In genomic region chr10:69225681-69226080, GRCh38 we compare ENCODE assay signal across 21 cellular contexts. TPM values are rescaled to one million over a fixed set of nuclear protein-coding genes. Genes with fewer than 3 reads are reported as not detected.
A peak's percentile ranks its signal among the peaks of the same experiment; 100 is the strongest.
DNase-seq lines count a peak whose midpoint lies in the region; ATAC-seq and TF ChIP-seq lines count a peak whose summit lies in the region.
"Had no signal": no experiment of that assay in that cellular context is flagged by ENCODE, and none has a peak within 500 bp of the region (broad histone marks: within the 10 kb centered on the region; RNA-seq: fewer than 3 reads in every experiment).

No MANE protein-coding gene starts in this region.

- TF ChIP-seq POLR2A in body of pancreas (IDR thresholded peaks at IDR 0.05): no peak

- H3K9ac ChIP-seq in PC-3 (ENCODE audit: low read length) (no peak overlapping the region), colonic mucosa (ENCODE audit: low read depth in 2 of 2, low read length in 2 of 2) (peak overlapping the region in 1 of 2 donors; percentile 31)

- no peaks in the 10 kb centered on the region for H3F3A ChIP-seq in PC-3 (ENCODE audit: low read length, unreplicated experiment)

- H3K4me3 Mint-ChIP-seq in T-helper 2 cell treated with Interferon-gamma antibody and Interleukin-4, amounts not matched to agents 5 μg/mL and 100 μg/mL, for 36 hours: no peak overlapping the region
- H3K4me3 Mint-ChIP-seq: activated naive CD4-positive, alpha-beta T cell treated with anti-CD3 and anti-CD28 coated beads for 36 hours; activated T-cell treated with anti-CD3 and anti-CD28 coated beads, Interleukin-2, amount 50 U/mL, for 4 hours; T-cell had no signal

- no peaks in the 10 kb centered on the region for H3K36me3 Mint-ChIP-seq in T-helper 2 cell treated with Interferon-gamma antibody and Interleukin-4, amounts not matched to agents 5 μg/mL and 100 μg/mL, for 36 hours (ENCODE audit: low read depth)
- H3K36me3 Mint-ChIP-seq: T-cell had no signal

- H3K4me1 Mint-ChIP-seq in T-helper 2 cell treated with Interferon-gamma antibody and Interleukin-4, amounts not matched to agents 5 μg/mL and 100 μg/mL, for 36 hours (ENCODE audit: low read depth): peaks cover 71% of the 10 kb centered on the region

- H3K27ac Mint-ChIP-seq in T-helper 2 cell treated with Interferon-gamma antibody and Interleukin-4, amounts not matched to agents 5 μg/mL and 100 μg/mL, for 36 hours: peak overlapping the region; percentile 3

- H4K20me1 ChIP-seq in PC-3 (ENCODE audit: low read length): no peaks in the 10 kb centered on the region

- no peaks in the 10 kb centered on the region for H3K79me2 ChIP-seq in PC-3 (ENCODE audit: low read length)

- no peak for ATAC-seq in PC-3
- ATAC-seq in body of pancreas: no peak
- no peak for ATAC-seq in HG03342 (IDR thresholded peaks at IDR 0.05; ENCODE audit: unreplicated experiment)
- ATAC-seq: activated T-cell treated with anti-CD3 and anti-CD28 coated beads, Interleukin-2, amount 50 U/mL, for 4 hours; T-cell had no signal

- H3K27me3 ChIP-seq in PC-3 (ENCODE audit: low read length): no peaks in the 10 kb centered on the region
- no peaks in the 10 kb centered on the region for H3K27me3 ChIP-seq in colonic mucosa
- no peaks in the 10 kb centered on the region for H3K27me3 ChIP-seq in body of pancreas
- H3K27me3 ChIP-seq: upper lobe of left lung had no signal

- H3K27ac ChIP-seq in PC-3 (ENCODE audit: low read length): no peak overlapping the region
- H3K27ac ChIP-seq in colonic mucosa: peak overlapping the region; percentile 86
- H3K27ac ChIP-seq in body of pancreas: no peak overlapping the region

- no peak overlapping the region for H3K4me3 ChIP-seq in PC-3 (ENCODE audit: low read length)
- no peak overlapping the region for H3K4me3 ChIP-seq in colonic mucosa
- H3K4me3 ChIP-seq in body of pancreas: no peak overlapping the region
- H3K4me3 ChIP-seq: upper lobe of left lung had no signal

- no peaks in the 10 kb centered on the region for H3K9me2 ChIP-seq in PC-3 (replicated peaks; ENCODE audit: low read length)

- H3K27me3 Mint-ChIP-seq in T-helper 2 cell treated with Interferon-gamma antibody and Interleukin-4, amounts not matched to agents 5 μg/mL and 100 μg/mL, for 36 hours (ENCODE audit: low read depth): no peaks in the 10 kb centered on the region
- H3K27me3 Mint-ChIP-seq: T-cell had no signal

- peak overlapping the region; percentile 6; the same call in 1 of the 2 replicates for H2AFZ ChIP-seq in PC-3 (ENCODE audit: low read length)

- no peak for DNase-seq in T-helper 2 cell treated with Interferon-gamma antibody and Interleukin-4, amounts not matched to agents 5 μg/mL and 100 μg/mL, for 36 hours (ENCODE audit: low spot score)
- no peak for DNase-seq in T-helper 2 cell
- no peak for DNase-seq in PC-3
- DNase-seq in colonic mucosa: no peak
- DNase-seq in retina: peak; percentile 42
- no peak for DNase-seq in body of pancreas
- no peak for DNase-seq in activated T-cell treated with anti-CD3 and anti-CD28 coated beads, Interleukin-2, amount 50 U/mL, for 1 hour
- DNase-seq: 8988T; activated CD4-positive, alpha-beta T cell treated with anti-CD3 and anti-CD28 coated beads, Interleukin-2, amount 50 U/mL, for 4 hours; activated naive CD4-positive, alpha-beta T cell treated with anti-CD3 and anti-CD28 coated beads for 36 hours; activated T-cell treated with anti-CD3 and anti-CD28 coated beads, Interleukin-2, amount 50 U/mL, for 4 hours; HCEC 1CT; head of caudate nucleus; NCI-H1436 treated with DMSO at 0.1 percent for 48 hours; NCI-H2171; NCI-H526 treated with DMSO at 0.1 percent for 48 hours; SHP77 treated with DMSO at 0.1 percent for 48 hours; stimulated activated CD4-positive, alpha-beta T cell treated with anti-CD3 and anti-CD28 coated beads, Interleukin-4, amount 100 ng/mL, for 4 hours; T-cell; upper lobe of left lung had no signal

- H3K9me3 Mint-ChIP-seq in T-helper 2 cell treated with Interferon-gamma antibody and Interleukin-4, amounts not matched to agents 5 μg/mL and 100 μg/mL, for 36 hours: no peaks in the 10 kb centered on the region
- H3K9me3 Mint-ChIP-seq: activated naive CD4-positive, alpha-beta T cell treated with anti-CD3 and anti-CD28 coated beads for 36 hours; activated T-cell treated with anti-CD3 and anti-CD28 coated beads, Interleukin-2, amount 50 U/mL, for 4 hours; T-cell had no signal

- WGBS in body of pancreas, 2 donors: 72 to 76% methylated on average over 8 to 10 of the region's 10 CpGs

- H3K4me2 ChIP-seq in PC-3 (ENCODE audit: low read length): 0 out of 2 replicates have a peak overlapping the region, but pooled peaks have one; percentile 4

- no TSS peak for BruUV-seq in PC-3 (replicated peaks; lab: Mats Ljungman, UMichigan)

- H3K4me1 ChIP-seq in PC-3 (ENCODE audit: insufficient read depth, low read length) (peaks cover 33% of the 10 kb centered on the region), colonic mucosa (peaks cover 15% of the 10 kb centered on the region), body of pancreas (no peaks in the 10 kb centered on the region)

- CTCF ChIA-PET in PC-3 (lab: Charles Lee): no interaction called here

- TF ChIP-seq CTCF in PC-3 (conservative IDR thresholded peaks at IDR 0.05; ENCODE audit: low read depth, low read length) (no peak), colonic mucosa (IDR thresholded peaks at IDR 0.05) (no peak), body of pancreas (IDR thresholded peaks at IDR 0.05) (no peak)

- POLR2A ChIA-PET in PC-3 (lab: Charles Lee; ENCODE audit: unreplicated experiment): interaction anchor here (1.0 kb wide), 1 partner anchor 164 kb away, joined by 3 read pairs; no protein-coding TSS in a partner anchor

- H3K36me3 ChIP-seq in PC-3 (ENCODE audit: low read depth, low read length): no peaks in the 10 kb centered on the region
- no peaks in the 10 kb centered on the region for H3K36me3 ChIP-seq in colonic mucosa
- H3K36me3 ChIP-seq in body of pancreas (replicated peaks in 1 of 2; ENCODE audit: insufficient read depth in 1 of 2, low read depth in 2 of 2): no peaks in the 10 kb centered on the region
- H3K36me3 ChIP-seq: upper lobe of left lung had no signal

- intact Hi-C loops in PC-3 (cut with micrococcal nuclease): no loop called here
- intact Hi-C loops in colonic mucosa (cut with DNase I): no loop called here
- intact Hi-C loops in body of pancreas (cut with DNase I): no loop called here

- no peaks in the 10 kb centered on the region for H3K9me3 ChIP-seq in PC-3 (ENCODE audit: low read length)
- H3K9me3 ChIP-seq in colonic mucosa: no peaks in the 10 kb centered on the region
- H3K9me3 ChIP-seq in body of pancreas: no peaks in the 10 kb centered on the region
- H3K9me3 ChIP-seq: upper lobe of left lung had no signal

RNA-seq across cellular contexts. Expression of gene HKDC1, which starts 5.5 kb away (rescaled TPM):
- 0.44 and 1.2 TPM in 2 replicates for total RNA-seq in PC-3 (2014; rRNA removed)
- 10 to 100 TPM; 14.7 to 19.0 TPM for total RNA-seq in colonic mucosa
- 10 to 100 TPM in 1 of 2 donors, 1 to 10 TPM in 1; 6.7 to 13.5 TPM for total RNA-seq in body of pancreas

RNA-seq across cellular contexts. Expression of gene SUPV3L1, which starts 45.6 kb away (rescaled TPM):
- total RNA-seq in PC-3 (2014; rRNA removed) (86.2 and 117 TPM in 2 replicates), colonic mucosa (10 to 100 TPM; 26.8 to 35.3 TPM), body of pancreas (10 to 100 TPM; 10.9 to 25.1 TPM)

RNA-seq across cellular contexts. Expression of gene HK1, which starts 52.6 kb away (rescaled TPM):
- total RNA-seq in PC-3 (2014; rRNA removed): 189 and 208 TPM in 2 replicates
- 10 to 100 TPM; 73.3 to 83.3 TPM for total RNA-seq in colonic mucosa
- total RNA-seq in body of pancreas: 10 to 100 TPM; 15.8 to 17.1 TPM

Comparison
In these comparisons a context has a peak if more than half of its experiments do, and no peak if none do; other contexts are left out.
1. RNA of gene HK1, which starts 52.6 kb away (total RNA-seq): 189 to 208 TPM in PC-3 and 73.3 to 83.3 TPM in colonic mucosa; 15.8 to 17.1 TPM in body of pancreas; every median in the first group is over 4 times any median in the second.